8 cellular contexts compared by ENCODE assay signal in the genomic region with DNA sequence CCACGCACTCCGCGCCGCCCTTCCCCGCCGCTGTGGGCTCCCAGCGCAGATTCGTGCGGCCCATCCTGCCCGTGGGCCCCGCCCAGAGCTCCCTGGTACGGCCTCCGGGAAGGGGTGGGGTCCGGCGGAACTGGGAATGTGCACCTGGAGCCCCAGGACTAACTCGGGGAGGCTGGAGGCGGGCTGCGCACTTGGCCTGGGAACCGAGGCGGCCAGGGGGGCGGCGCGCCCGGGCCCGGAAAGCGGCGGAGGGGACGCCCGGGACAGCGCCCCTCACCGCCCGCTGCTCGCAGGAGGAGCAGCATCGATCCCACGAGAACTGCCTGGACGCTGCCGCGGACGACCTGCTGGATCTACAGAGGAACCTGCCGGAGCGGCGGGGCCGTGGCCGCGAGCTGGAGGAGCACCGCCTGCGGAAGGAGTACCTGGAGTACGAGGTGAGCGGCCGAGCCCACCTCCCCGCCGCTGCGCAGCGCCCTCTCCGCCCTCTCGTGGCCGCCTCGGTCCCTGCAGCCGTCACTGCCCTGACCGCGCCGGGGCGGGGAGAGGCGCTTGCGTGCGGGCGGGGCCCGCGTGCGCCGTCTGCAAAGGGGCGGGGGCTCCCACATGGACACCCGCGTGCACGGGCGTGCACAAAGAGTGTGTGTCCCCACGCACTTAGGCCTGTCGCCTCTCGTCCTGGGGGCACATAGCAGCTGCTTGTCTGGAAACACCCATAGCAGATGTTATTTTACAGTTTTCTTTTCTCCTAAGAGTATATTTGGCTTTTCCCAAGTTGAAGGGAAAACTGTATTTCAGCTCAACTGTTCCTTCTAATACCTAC. TPM values are rescaled to one million over a fixed set of nuclear protein-coding genes. Genes with fewer than 3 reads are reported as not detected.
DNase-seq lines count a peak whose midpoint lies in the region; TF ChIP-seq lines count a peak whose summit lies in the region.

No MANE protein-coding gene starts in this region.

- peak; percentile 94 for TF ChIP-seq CTCF in WERI-Rb-1 (IDR thresholded peaks at IDR 0.05; ENCODE audit: low read depth, low read length)

- H3K27ac ChIP-seq in WERI-Rb-1 (peak overlapping the region; percentile 20; the same call in 1 of the 2 replicates), skeletal muscle tissue (ENCODE audit: low read depth, low read length) (no peak overlapping the region)

- H3K9me3 ChIP-seq in WERI-Rb-1 (ENCODE audit: severe bottlenecking) (no peaks in the 10 kb centered on the region), iPS-18c (ENCODE audit: control insufficient read depth, insufficient read depth, low read length) (no peaks in the 10 kb centered on the region), skeletal muscle tissue (ENCODE audit: control insufficient read depth in 3 of 3, low read length in 3 of 3) (no peaks in the 10 kb centered on the region), HAP-1 (no peaks in the 10 kb centered on the region)

- H3K36me3 ChIP-seq in WERI-Rb-1 (no peaks in the 10 kb centered on the region), skeletal muscle tissue (ENCODE audit: control insufficient read depth in 3 of 3, insufficient read depth in 3 of 3, low read length in 3 of 3) (no peaks in the 10 kb centered on the region), HAP-1 (replicated peaks) (no peaks in the 10 kb centered on the region)

- H3K4me3 ChIP-seq in WERI-Rb-1 (ENCODE audit: low read depth, low read length) (peak overlapping the region; percentile 61), iPS-18c (ENCODE audit: insufficient read depth, low read depth, low read length) (peak overlapping the region; percentile 75), skeletal muscle tissue (ENCODE audit: low read length in 3 of 3) (peak overlapping the region; percentile 63 to 84 (median 79)), HAP-1 (no peak overlapping the region)

- H3K9ac ChIP-seq in skeletal muscle tissue (ENCODE audit: low read depth in 1 of 3, low read length in 3 of 3), result peak overlapping the region in 2 of 3 donors; percentile 59 to 74

- no peaks in the 10 kb centered on the region for H3K27me3 ChIP-seq in WERI-Rb-1 (ENCODE audit: insufficient read depth, low read depth, severe bottlenecking)
- H3K27me3 ChIP-seq in skeletal muscle tissue (ENCODE audit: control insufficient read depth in 3 of 3, insufficient read depth in 3 of 3, low read length in 3 of 3), result no peaks in the 10 kb centered on the region
- no peaks in the 10 kb centered on the region for H3K27me3 ChIP-seq in HAP-1 (ENCODE audit: low read depth)

- H3K4me1 ChIP-seq in skeletal muscle tissue (ENCODE audit: control insufficient read depth in 3 of 3, insufficient read depth in 3 of 3, low read length in 3 of 3), result peaks cover 0 to 11% (median 6%) of the 10 kb centered on the region in 3 donors
- H3K4me1 ChIP-seq in HAP-1, result no peaks in the 10 kb centered on the region

- DNase-seq in DMS153 (lab: John Stamatoyannopoulos, UW) (peak; percentile 63), GOT3 (lab: John Stamatoyannopoulos, UW) (peak; percentile 41), NCI-H1105 (lab: John Stamatoyannopoulos, UW) (peak; percentile 77), WERI-Rb-1 (peak; percentile 84), T47D (ENCODE audit: low read depth in 1 of 2, low spot score in 1 of 2) (peak; percentile 62 to 84), HAP-1 (ENCODE audit: low spot score in 2 of 2) (no peak)

- in situ Hi-C loops in T47D (cut with HindIII; ENCODE audit: low pct_unique_long_range_greater_than_20kb, low sequenced_read_pairs) (no loop called here), HAP-1 (cut with MboI; ENCODE audit: low sequenced_read_pairs) (no loop called here)

RNA-seq across cellular contexts. Expression of gene PSD4, which starts 25.2 kb away (rescaled TPM):
- 1.6 TPM for total RNA-seq in skeletal muscle tissue

Comparison
In these comparisons a context has a peak if more than half of its experiments do, and no peak if none do; other contexts are left out.
1. DNase-seq: peak in DMS153 (single experiment), GOT3 (single experiment), NCI-H1105 (single experiment), WERI-Rb-1 (single experiment) and T47D (2 of 2); none in HAP-1 (0 of 2).